ENCODE assay signal across 21 cellular contexts in genomic region chr7:93332172-93332571, GRCh38.
DNase-seq lines count a peak whose midpoint lies in the region; ATAC-seq, FAIRE-seq and TF ChIP-seq lines count a peak whose summit lies in the region.
"Had no signal": no experiment of that assay in that cellular context is flagged by ENCODE, and none has a peak within 500 bp of the region (broad histone marks: within the 10 kb centered on the region; RNA-seq: fewer than 3 reads in every experiment).

No MANE protein-coding gene starts in this region.

- H3K4me3 ChIP-seq in HepG2 (replicated peaks in 1 of 3; ENCODE audit: insufficient read depth in 1 of 3, low read depth in 2 of 3, low read length in 3 of 3) = no peak overlapping the region
- H3K4me3 ChIP-seq in right lobe of liver = no peak overlapping the region
- no peak overlapping the region for H3K4me3 ChIP-seq in IMR-90 (ENCODE audit: insufficient read depth, low read depth, low read length)
- no peak overlapping the region for H3K4me3 ChIP-seq in MG63
- H3K4me3 ChIP-seq: A549; BLaER1 treated with 17β-estradiol and CSF1 and Interleukin-3, amounts not matched to agents 10 nM and 100 nM had no signal

- H2AK5ac ChIP-seq in IMR-90 (ENCODE audit: low read depth, low read length) = no peak overlapping the region

- no peak overlapping the region for H2AFZ ChIP-seq in HepG2 (ENCODE audit: low read length)
- no peak overlapping the region for H2AFZ ChIP-seq in IMR-90 (replicated peaks; ENCODE audit: low read length, poor library complexity)

- no peak overlapping the region for H2BK120ac ChIP-seq in IMR-90 (ENCODE audit: low read depth, low read length)

- TF ChIP-seq RAD21 in HepG2 (CRISPR knock-in tag; IDR thresholded peaks at IDR 0.05) (no peak), IMR-90 (IDR thresholded peaks at IDR 0.05; ENCODE audit: low read length) (no peak)

- H3K9ac ChIP-seq in HepG2 (ENCODE audit: insufficient read depth, low read depth, low read length) (no peak overlapping the region), IMR-90 (ENCODE audit: low read depth, low read length) (no peak overlapping the region)
- H3K9ac ChIP-seq: BLaER1 treated with 17β-estradiol and CSF1 and Interleukin-3, amounts not matched to agents 10 nM and 100 nM had no signal

- no peaks in the 10 kb centered on the region for H3K9me1 ChIP-seq in IMR-90 (ENCODE audit: insufficient read depth, low read length)

- in situ Hi-C loops in HepG2 (cut with HindIII; ENCODE audit: extremely low pct_ligation_motif_present, low pct_unique_long_range_greater_than_20kb) (no loop called here), IMR-90 (cut with MboI; ENCODE audit: low sequenced_read_pairs) (no loop called here)

- H2BK20ac ChIP-seq in IMR-90 (ENCODE audit: low read depth, low read length) = no peak overlapping the region

- H3K4me3 Mint-ChIP-seq in activated T-cell treated with anti-CD3 and anti-CD28 coated beads, Interleukin-2, amount 50 U/mL, for 72 hours = no peak overlapping the region
- H3K4me3 Mint-ChIP-seq: B cell; CD4-positive, alpha-beta T cell; CD8-positive, alpha-beta T cell had no signal

- no peak overlapping the region for H2BK5ac ChIP-seq in IMR-90 (ENCODE audit: low read depth, low read length, poor library complexity, severe bottlenecking)

- H3K18ac ChIP-seq in IMR-90 (ENCODE audit: low read depth, low read length) = no peak overlapping the region

- no peak for TF ChIP-seq CTCF in HepG2 (CRISPR knock-in tag; IDR thresholded peaks at IDR 0.05)
- no peak for TF ChIP-seq CTCF in right lobe of liver (IDR thresholded peaks at IDR 0.05)
- no peak for TF ChIP-seq CTCF in IMR-90 (conservative IDR thresholded peaks at IDR 0.05; ENCODE audit: low read depth, low read length)

- H3K27me3 Mint-ChIP-seq in activated T-cell treated with anti-CD3 and anti-CD28 coated beads, Interleukin-2, amount 50 U/mL, for 72 hours (ENCODE audit: low read depth) = no peaks in the 10 kb centered on the region
- H3K27me3 Mint-ChIP-seq: B cell; CD4-positive, alpha-beta T cell had no signal

- BruUV-seq in HepG2 (replicated peaks; lab: Mats Ljungman, UMichigan) (no TSS peak), IMR-90 (replicated peaks; lab: Mats Ljungman, UMichigan) (no TSS peak)

- no peaks in the 10 kb centered on the region; a peak in 1 of 4 replicates for H3K79me1 ChIP-seq in IMR-90 (ENCODE audit: low read depth in 1 of 2, low read length in 2 of 2)

- no peaks in the 10 kb centered on the region for H3K27me3 ChIP-seq in HepG2 (ENCODE audit: control insufficient read depth in 1 of 2, insufficient read depth in 2 of 2, low read length in 2 of 2)
- no peaks in the 10 kb centered on the region for H3K27me3 ChIP-seq in right lobe of liver
- no peaks in the 10 kb centered on the region for H3K27me3 ChIP-seq in IMR-90 (ENCODE audit: control insufficient read depth, insufficient read depth, low read length)
- H3K27me3 ChIP-seq in MG63 = no peaks in the 10 kb centered on the region
- H3K27me3 ChIP-seq: BLaER1 treated with 17β-estradiol and CSF1 and Interleukin-3, amounts not matched to agents 10 nM and 100 nM had no signal

- H3K4me2 ChIP-seq in HepG2 (ENCODE audit: low read depth, low read length) (no peak overlapping the region), IMR-90 (ENCODE audit: low read depth, low read length) (no peak overlapping the region)
- H3K4me2 ChIP-seq: A549; BLaER1 treated with 17β-estradiol and CSF1 and Interleukin-3, amounts not matched to agents 10 nM and 100 nM had no signal

- no peak for DNase-seq in HepG2 (ENCODE audit: low spot score)
- DNase-seq in right lobe of liver = no peak
- no peak for DNase-seq in IMR-90
- DNase-seq in urothelium cell line (ENCODE audit: low spot score) = no peak
- DNase-seq in activated T-cell treated with anti-CD3 and anti-CD28 coated beads, Interleukin-2, amount 50 U/mL, for 72 hours = no peak
- no peak for DNase-seq in MG63
- DNase-seq: AML-193; Caco-2; Calu3; CD4-positive, alpha-beta T cell; CD8-positive, alpha-beta T cell; DMS79 treated with DMSO at 0.1 percent for 48 hours; GF-D8 had no signal

- no peak for TF ChIP-seq POLR2A in HepG2 (IDR thresholded peaks at IDR 0.05; ENCODE audit: insufficient read depth in 1 of 2, low read depth in 2 of 2, low read length in 2 of 2)
- no peak for TF ChIP-seq POLR2A in right lobe of liver (IDR thresholded peaks at IDR 0.05)
- no peak for TF ChIP-seq POLR2A in IMR-90 (IDR thresholded peaks at IDR 0.05; ENCODE audit: low read depth, low read length)

- CTCF ChIA-PET in HepG2 (lab: Yijun Ruan, JAX; ENCODE audit: low intra/inter-chr PET ratio, low total read pairs) = no interaction called here
- CTCF ChIA-PET in IMR-90 (lab: Yijun Ruan, JAX) = interaction anchor here (1.0 kb wide), 1 partner anchor 20 kb away, joined by 3 read pairs; no protein-coding TSS in a partner anchor

- no peak overlapping the region for H3K23ac ChIP-seq in IMR-90 (ENCODE audit: low read depth, low read length)

- ATAC-seq in HepG2 (no peak), right lobe of liver (no peak), IMR-90 (ENCODE audit: low read depth) (no peak)
- ATAC-seq in activated T-cell treated with anti-CD3 and anti-CD28 coated beads, Interleukin-2, amount 50 U/mL, for 72 hours (replicated peaks in 1 of 2) = no peak
- ATAC-seq: A549; CD8-positive, alpha-beta T cell had no signal

- no peak overlapping the region for H3K4ac ChIP-seq in IMR-90 (ENCODE audit: low read depth, low read length)

- H4K5ac ChIP-seq in IMR-90 (ENCODE audit: low read depth, low read length) = no peak overlapping the region

- H3K9me3 Mint-ChIP-seq in activated T-cell treated with anti-CD3 and anti-CD28 coated beads, Interleukin-2, amount 50 U/mL, for 72 hours = no peaks in the 10 kb centered on the region
- H3K9me3 Mint-ChIP-seq: CD4-positive, alpha-beta T cell; CD8-positive, alpha-beta T cell had no signal

- H3K36me3 ChIP-seq in HepG2 (replicated peaks in 1 of 2; ENCODE audit: control insufficient read depth in 1 of 2, insufficient read depth in 2 of 2, low read length in 2 of 2) = no peaks in the 10 kb centered on the region
- H3K36me3 ChIP-seq in right lobe of liver = no peaks in the 10 kb centered on the region
- H3K36me3 ChIP-seq in IMR-90 (ENCODE audit: control insufficient read depth, insufficient read depth, low read length) = no peaks in the 10 kb centered on the region
- H3K36me3 ChIP-seq in MG63 = no peaks in the 10 kb centered on the region; the same call in 1 of the 2 replicates

- H3K27ac Mint-ChIP-seq in activated T-cell treated with anti-CD3 and anti-CD28 coated beads, Interleukin-2, amount 50 U/mL, for 72 hours = no peak overlapping the region
- H3K27ac Mint-ChIP-seq: B cell; CD4-positive, alpha-beta T cell; CD8-positive, alpha-beta T cell had no signal

- H3K27ac ChIP-seq in HepG2 (ENCODE audit: extremely low read length, insufficient read depth, low read length) (no peak overlapping the region), right lobe of liver (no peak overlapping the region), IMR-90 (ENCODE audit: insufficient read depth, low read length) (no peak overlapping the region)
- H3K27ac ChIP-seq: A549; BLaER1 treated with 17β-estradiol and CSF1 and Interleukin-3, amounts not matched to agents 10 nM and 100 nM; C4-2B had no signal

- H2BK15ac ChIP-seq in IMR-90 (ENCODE audit: low read depth, low read length) = 0 out of 3 replicates have a peak overlapping the region, but pooled peaks have one; percentile 40

- H3K56ac ChIP-seq in IMR-90 (ENCODE audit: extremely low read depth, insufficient read depth, low read length) = no peak overlapping the region

- dilution Hi-C loops in IMR-90 (cut with HindIII; ENCODE audit: low sequenced_read_pairs, unreplicated experiment) = no loop called here

- H4K91ac ChIP-seq in IMR-90 (ENCODE audit: insufficient read depth, low read depth, low read length) = no peak overlapping the region; the same call in 1 of the 2 replicates

- 65% methylated on average over 2 of the region's 2 CpGs for WGBS in HepG2 (ENCODE audit: low lambda C conversion rate)
- WGBS in right lobe of liver (ENCODE audit: insufficient coverage, low coverage, low lambda C conversion rate, missing lambda C conversion rate) = 84% methylated on average over 2 of the region's 2 CpGs
- no CpG with 5 or more reads among the region's 2 CpGs for WGBS in IMR-90 (ENCODE audit: extremely low coverage in 2 of 2, insufficient read length in 1 of 2), 2 experiments

- no peak overlapping the region for H2AK9ac ChIP-seq in IMR-90 (replicated peaks; ENCODE audit: low read depth, low read length, poor library complexity)

- no peaks in the 10 kb centered on the region for H3K4me1 Mint-ChIP-seq in activated T-cell treated with anti-CD3 and anti-CD28 coated beads, Interleukin-2, amount 50 U/mL, for 72 hours (ENCODE audit: low read depth)
- H3K4me1 Mint-ChIP-seq: B cell had no signal

- TF ChIP-seq EP300 in HepG2 (IDR thresholded peaks at IDR 0.05; ENCODE audit: low read depth in 2 of 2, low read length in 2 of 2) (no peak), HepG2 (CRISPR knock-in tag; IDR thresholded peaks at IDR 0.05; ENCODE audit: borderline replicate concordance) (no peak)

- intact Hi-C loops in HepG2 (cut with micrococcal nuclease; ENCODE audit: unreplicated experiment) = no loop called here
- intact Hi-C loops in right lobe of liver (cut with DNase I) = no loop called here
- intact Hi-C loops in IMR-90 (cut with micrococcal nuclease) = no loop called here

- no peak overlapping the region for H3K14ac ChIP-seq in IMR-90 (replicated peaks; ENCODE audit: low read depth, low read length)

- POLR2A ChIA-PET in HepG2 (lab: Yijun Ruan, JAX) (no interaction called here), IMR-90 (lab: Charles Lee; ENCODE audit: unreplicated experiment) (no interaction called here)

- H4K20me1 ChIP-seq in HepG2 (ENCODE audit: insufficient read depth, low read length) = no peaks in the 10 kb centered on the region
- no peaks in the 10 kb centered on the region for H4K20me1 ChIP-seq in IMR-90 (ENCODE audit: insufficient read depth, low read length)
- H4K20me1 ChIP-seq: BLaER1 treated with 17β-estradiol and CSF1 and Interleukin-3, amounts not matched to agents 10 nM and 100 nM had no signal

- FAIRE-seq in HepG2 (lab: Jason Lieb, UNC) = no peak
- FAIRE-seq in urothelium cell line (lab: Jason Lieb, UNC) = peak; percentile 32
- FAIRE-seq: A549, D721Med, G401.6, GM12891, GM19239 had no signal

- no peak overlapping the region for H4K8ac ChIP-seq in IMR-90 (ENCODE audit: low read depth in 2 of 2, low read length in 2 of 2)

- no peaks in the 10 kb centered on the region for H3K9me3 ChIP-seq in HepG2 (ENCODE audit: low read length)
- no peaks in the 10 kb centered on the region for H3K9me3 ChIP-seq in right lobe of liver
- no peaks in the 10 kb centered on the region for H3K9me3 ChIP-seq in IMR-90 (ENCODE audit: control insufficient read depth, insufficient read depth, low read length)
- no peaks in the 10 kb centered on the region for H3K9me3 ChIP-seq in MG63
- H3K9me3 ChIP-seq: A549; BLaER1 treated with 17β-estradiol and CSF1 and Interleukin-3, amounts not matched to agents 10 nM and 100 nM; Caco-2 had no signal

- H3K79me2 ChIP-seq in HepG2 (ENCODE audit: insufficient read depth, low read length) = no peaks in the 10 kb centered on the region

- H3K36me3 Mint-ChIP-seq in activated T-cell treated with anti-CD3 and anti-CD28 coated beads, Interleukin-2, amount 50 U/mL, for 72 hours (ENCODE audit: insufficient read depth in 2 of 2) = peaks cover 0 to 2% of the 10 kb centered on the region in 2 donors

- H3K4me1 ChIP-seq in HepG2 (ENCODE audit: insufficient read depth, low read length) (no peaks in the 10 kb centered on the region), right lobe of liver (no peaks in the 10 kb centered on the region), IMR-90 (ENCODE audit: control insufficient read depth, insufficient read depth, low read length) (peaks cover 7% of the 10 kb centered on the region; the same call in 1 of the 2 replicates)
- H3K4me1 ChIP-seq: A549; BLaER1 treated with 17β-estradiol and CSF1 and Interleukin-3, amounts not matched to agents 10 nM and 100 nM; Caco-2 had no signal
